In the genomic region with DNA sequence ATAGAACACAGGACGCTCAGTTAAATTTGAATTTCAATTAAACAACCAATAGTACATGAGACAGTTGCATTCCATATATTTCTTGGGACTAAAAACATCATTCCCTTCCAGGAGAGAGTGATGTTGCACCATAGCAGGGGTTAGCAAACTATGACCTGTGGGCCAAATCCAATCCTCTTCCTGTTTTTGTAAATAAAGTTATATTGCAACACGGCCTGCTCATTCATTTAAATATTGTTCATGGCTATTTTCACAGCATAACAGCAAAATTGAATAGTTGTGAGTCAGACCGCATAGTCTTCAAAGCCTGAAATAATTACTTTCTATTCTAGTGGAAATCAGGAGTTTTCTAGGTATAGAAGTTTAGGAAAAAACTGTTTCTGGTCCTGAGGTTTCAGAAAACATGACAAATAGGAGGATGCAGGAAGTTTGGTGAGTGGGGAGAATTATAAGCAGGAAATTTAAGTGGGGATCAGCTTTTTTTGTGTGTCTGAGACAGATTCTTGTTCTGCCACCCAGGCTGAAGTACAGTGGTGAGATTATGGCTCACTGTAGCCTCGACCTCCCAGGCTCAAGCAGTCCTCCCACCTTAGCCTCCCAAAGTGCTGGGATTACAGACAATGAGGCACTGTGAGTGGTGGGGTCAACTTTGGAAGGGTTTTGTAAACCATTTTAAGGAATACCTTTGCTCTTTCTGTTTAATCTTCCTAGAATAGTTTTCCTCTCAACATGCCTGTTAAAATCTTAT, we compare ENCODE assay signal across 12 cellular contexts.
A peak's percentile ranks its signal among the peaks of the same experiment; 100 is the strongest.
DNase-seq lines count a peak whose midpoint lies in the region; ATAC-seq and TF ChIP-seq lines count a peak whose summit lies in the region.
"Had no signal": no experiment of that assay in that cellular context is flagged by ENCODE, and none has a peak within 500 bp of the region (broad histone marks: within the 10 kb centered on the region; RNA-seq: fewer than 3 reads in every experiment).

No MANE protein-coding gene starts in this region.

- no peaks in the 10 kb centered on the region for H3K9me3 ChIP-seq in PC-3 (ENCODE audit: low read length)
- H3K9me3 ChIP-seq in CD4-positive, alpha-beta T cell (ENCODE audit: control insufficient read depth, low read length) = no peaks in the 10 kb centered on the region
- H3K9me3 ChIP-seq: heart right ventricle had no signal

- no peak overlapping the region; the same call in 1 of the 2 replicates for H3K9ac ChIP-seq in PC-3 (ENCODE audit: low read length)

- no peaks in the 10 kb centered on the region for H4K20me1 ChIP-seq in PC-3 (ENCODE audit: low read length)

- H3K36me3 Mint-ChIP-seq in progenitor cell of endocrine pancreas (ENCODE audit: insufficient read depth) = no peaks in the 10 kb centered on the region
- H3K36me3 Mint-ChIP-seq in CD4-positive, alpha-beta T cell (ENCODE audit: low read depth) = no peaks in the 10 kb centered on the region

- peaks cover 4% of the 10 kb centered on the region for H3F3A ChIP-seq in PC-3 (ENCODE audit: low read length, unreplicated experiment)

- peak overlapping the region; percentile 18; the same call in 1 of the 2 replicates for H3K4me2 ChIP-seq in PC-3 (ENCODE audit: low read length)

- no peaks in the 10 kb centered on the region for H3K9me2 ChIP-seq in PC-3 (replicated peaks; ENCODE audit: low read length)

- H2AFZ ChIP-seq in PC-3 (ENCODE audit: low read length) = no peak overlapping the region

- H3K27ac ChIP-seq in PC-3 (ENCODE audit: low read length) = peak overlapping the region; percentile 98
- no peak overlapping the region for H3K27ac ChIP-seq in CD4-positive, alpha-beta T cell (ENCODE audit: low read depth, low read length)

- H3K79me2 ChIP-seq in PC-3 (ENCODE audit: low read length) = no peaks in the 10 kb centered on the region

- in situ Hi-C loops in G401 (cut with HindIII; ENCODE audit: low sequenced_read_pairs) = no loop called here

- peaks cover 28% of the 10 kb centered on the region for H3K4me1 Mint-ChIP-seq in progenitor cell of endocrine pancreas (ENCODE audit: low read depth)
- H3K4me1 Mint-ChIP-seq in CD4-positive, alpha-beta T cell (ENCODE audit: low read depth) = no peaks in the 10 kb centered on the region

- peaks cover 3% of the 10 kb centered on the region for H3K27me3 Mint-ChIP-seq in progenitor cell of endocrine pancreas
- H3K27me3 Mint-ChIP-seq in CD4-positive, alpha-beta T cell = peaks cover 11% of the 10 kb centered on the region

- H3K27ac Mint-ChIP-seq in progenitor cell of endocrine pancreas = no peak overlapping the region
- H3K27ac Mint-ChIP-seq in CD4-positive, alpha-beta T cell = no peak overlapping the region

- TF ChIP-seq CTCF in PC-3 (conservative IDR thresholded peaks at IDR 0.05; ENCODE audit: low read depth, low read length) (no peak), choroid plexus epithelial cell (conservative IDR thresholded peaks at IDR 0.05; ENCODE audit: low read depth, low read length) (no peak), omental fat pad (IDR thresholded peaks at IDR 0.05) (no peak), progenitor cell of endocrine pancreas (IDR thresholded peaks at IDR 0.05; ENCODE audit: unreplicated experiment) (no peak)
- no peak for TF ChIP-seq CTCF in CD4-positive, alpha-beta T cell (IDR thresholded peaks at IDR 0.05)

- BruUV-seq in PC-3 (replicated peaks; lab: Mats Ljungman, UMichigan) = no TSS peak

- H3K27me3 ChIP-seq in PC-3 (ENCODE audit: low read length) = no peaks in the 10 kb centered on the region
- H3K27me3 ChIP-seq in CD4-positive, alpha-beta T cell (ENCODE audit: control insufficient read depth, insufficient read depth, low read length) = no peaks in the 10 kb centered on the region
- H3K27me3 ChIP-seq: heart right ventricle had no signal

- no peak overlapping the region for H3K4me3 Mint-ChIP-seq in progenitor cell of endocrine pancreas (ENCODE audit: low read depth)
- no peak overlapping the region for H3K4me3 Mint-ChIP-seq in CD4-positive, alpha-beta T cell

- H3K4me3 ChIP-seq in PC-3 (ENCODE audit: low read length) (no peak overlapping the region), choroid plexus epithelial cell (ENCODE audit: low read depth, low read length) (no peak overlapping the region)
- H3K4me3 ChIP-seq: heart right ventricle had no signal

- POLR2A ChIA-PET in PC-3 (lab: Charles Lee; ENCODE audit: unreplicated experiment) = no interaction called here
- POLR2A ChIA-PET in CD4-positive, alpha-beta T cell (lab: Charles Lee) = no interaction called here

- peak; percentile 11 for DNase-seq in G401 (ENCODE audit: low spot score)
- DNase-seq in PC-3 = no peak
- DNase-seq in choroid plexus epithelial cell (ENCODE audit: low read depth) = peak; percentile 80
- no peak for DNase-seq in omental fat pad (ENCODE audit: low spot score)
- DNase-seq in progenitor cell of endocrine pancreas (ENCODE audit: low spot score, unreplicated experiment) = no peak
- DNase-seq in CD4-positive, alpha-beta T cell = no peak
- no peak for DNase-seq in activated gamma-delta T cell (lab: John Stamatoyannopoulos, UW)
- DNase-seq: activated CD4-positive, alpha-beta T cell treated with anti-CD3 and anti-CD28 coated beads for 1 hour; DMS153; heart right ventricle; NCI-H2107 had no signal

- intact Hi-C loops in PC-3 (cut with micrococcal nuclease) = no loop called here
- intact Hi-C loops in CD4-positive, alpha-beta T cell (cut with DNase I, micrococcal nuclease) = no loop called here

- no peaks in the 10 kb centered on the region for H3K9me3 Mint-ChIP-seq in progenitor cell of endocrine pancreas (ENCODE audit: low read depth)
- H3K9me3 Mint-ChIP-seq in CD4-positive, alpha-beta T cell = no peaks in the 10 kb centered on the region

- H3K4me1 ChIP-seq in PC-3 (ENCODE audit: insufficient read depth, low read length) = peaks cover 66% of the 10 kb centered on the region

- ATAC-seq in PC-3 = no peak
- ATAC-seq in omental fat pad (ENCODE audit: low FRiP score) = peak; percentile 56
- ATAC-seq in CD4-positive, alpha-beta T cell (ENCODE audit: poor library complexity) = no peak
- ATAC-seq in GM19467 (IDR thresholded peaks at IDR 0.05; ENCODE audit: unreplicated experiment) = no peak
- ATAC-seq: heart right ventricle had no signal

- no peaks in the 10 kb centered on the region for H3K36me3 ChIP-seq in PC-3 (ENCODE audit: low read depth, low read length)
- H3K36me3 ChIP-seq: heart right ventricle had no signal

- CTCF ChIA-PET in PC-3 (lab: Charles Lee) = no interaction called here
- CTCF ChIA-PET in CD4-positive, alpha-beta T cell (lab: Charles Lee) = no interaction called here

Comparison
In these comparisons a context has a peak if more than half of its experiments do, and no peak if none do; other contexts are left out.
1. DNase-seq: peak in G401 (single experiment) and choroid plexus epithelial cell (single experiment); none in PC-3 (single experiment), omental fat pad (single experiment), progenitor cell of endocrine pancreas (single experiment), CD4-positive, alpha-beta T cell (0 of 10) and activated gamma-delta T cell (single experiment).